Comparison of ENCODE assay signal across 15 cellular contexts in the genomic region with DNA sequence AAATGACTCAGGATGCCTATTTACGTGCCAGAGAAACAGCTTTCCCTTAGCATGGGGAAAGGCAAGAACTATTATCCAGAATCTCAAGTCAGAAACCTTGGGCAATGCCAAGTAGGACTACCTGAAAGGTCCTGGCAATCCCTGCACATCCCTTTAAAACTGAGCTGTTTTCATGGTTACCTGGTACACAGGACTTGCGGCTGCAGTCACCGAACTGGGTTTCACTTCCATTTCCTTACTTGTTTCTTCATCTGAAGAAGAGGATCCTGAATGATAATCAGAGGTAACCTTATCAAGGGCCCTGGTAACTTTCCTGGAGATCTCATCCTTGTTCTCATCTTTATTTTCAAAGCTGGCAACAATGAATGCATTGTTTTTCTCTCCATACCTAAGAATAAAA. TPM values are rescaled to one million over a fixed set of nuclear protein-coding genes. Genes with fewer than 3 reads are reported as not detected.
DNase-seq lines count a peak whose midpoint lies in the region; ATAC-seq and TF ChIP-seq lines count a peak whose summit lies in the region.
"Had no signal": no experiment of that assay in that cellular context is flagged by ENCODE, and none has a peak within 500 bp of the region (broad histone marks: within the 10 kb centered on the region; RNA-seq: fewer than 3 reads in every experiment).

No MANE protein-coding gene starts in this region.

- H3K4me1 ChIP-seq in upper lobe of right lung = no peaks in the 10 kb centered on the region
- H3K4me1 ChIP-seq: spleen had no signal

- H3K4me3 ChIP-seq in upper lobe of right lung = no peak overlapping the region
- H3K4me3 ChIP-seq: spleen had no signal

- H3K27ac ChIP-seq in upper lobe of right lung = no peak overlapping the region
- H3K27ac ChIP-seq: spleen had no signal

- ATAC-seq in GM18498 (IDR thresholded peaks at IDR 0.05; ENCODE audit: unreplicated experiment) (peak; percentile 84), GM19328 (IDR thresholded peaks at IDR 0.05; ENCODE audit: unreplicated experiment) (peak; percentile 69), HG02623 (IDR thresholded peaks at IDR 0.05; ENCODE audit: unreplicated experiment) (peak; percentile 81), HG03442 (IDR thresholded peaks at IDR 0.05; ENCODE audit: unreplicated experiment) (peak; percentile 82), upper lobe of right lung (no peak)

- intact Hi-C loops in upper lobe of right lung (cut with DNase I) = no loop called here

- no peak for DNase-seq in COR-L47 (lab: John Stamatoyannopoulos, UW)
- DNase-seq in NCI-H345 (lab: John Stamatoyannopoulos, UW) = no peak
- no peak for DNase-seq in upper lobe of right lung
- no peak for DNase-seq in NCI-H2171 (lab: John Stamatoyannopoulos, UW)
- DNase-seq: activated effector memory CD4-positive, alpha-beta T cell treated with Interleukin-2 at 50 U/mL for 16 hours; CD4-positive, alpha-beta memory T cell; cerebellar nuclear complex; naive B cell; NCI-H187; spleen; stimulated activated CD8-positive, alpha-beta memory T cell treated with anti-CD3 and anti-CD28 coated beads, Interleukin-4, amount 100 ng/mL, for 48 hours had no signal

- H3K36me3 ChIP-seq in upper lobe of right lung = peaks cover 94% of the 10 kb centered on the region

- no peaks in the 10 kb centered on the region for H3K9me3 ChIP-seq in upper lobe of right lung
- H3K9me3 ChIP-seq: spleen had no signal

- H3K27me3 ChIP-seq in upper lobe of right lung = no peaks in the 10 kb centered on the region
- H3K27me3 ChIP-seq: spleen had no signal

- TF ChIP-seq CTCF in upper lobe of right lung (IDR thresholded peaks at IDR 0.05) = no peak

RNA-seq across cellular contexts. Expression of a gene that starts 14.3 kb away (rescaled TPM):
- 61.3 TPM for total RNA-seq in upper lobe of right lung
